ENCODE assay signal across 20 cellular contexts in the genomic region with DNA sequence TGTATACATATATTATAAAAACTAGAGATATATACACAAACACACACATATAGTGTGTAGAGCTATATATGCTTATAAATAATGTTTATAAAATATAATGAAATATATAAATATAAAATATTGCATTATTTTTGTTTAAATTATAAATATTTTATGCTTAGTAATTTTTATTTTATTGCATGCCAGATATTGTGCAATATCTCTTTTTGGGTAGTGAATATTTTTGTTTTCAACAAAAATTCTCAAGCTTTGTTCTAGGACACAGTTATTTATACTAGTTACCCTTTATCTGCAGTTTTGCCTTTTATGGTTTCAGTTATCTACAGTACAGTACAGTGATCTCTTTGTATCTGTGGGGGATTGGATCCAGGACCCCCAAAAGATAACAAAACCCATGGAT.
"Had no signal": no experiment of that assay in that cellular context is flagged by ENCODE, and none has a peak within 500 bp of the region (broad histone marks: within the 10 kb centered on the region; RNA-seq: fewer than 3 reads in every experiment).

No MANE protein-coding gene starts in this region.

- DNase-seq: KBM-7, MV-4-11, NCI-H1048, NCI-H1105, NCI-H1417, NCI-H1436 treated with DMSO at 0.1 percent for 48 hours, NCI-H1694, NCI-H187 treated with DMSO at 0.1 percent for 48 hours, NCI-H2029 treated with DMSO at 0.1 percent for 48 hours, NCI-H2171 treated with DMSO at 0.1 percent for 48 hours, NCI-H345, NCI-H446 treated with DMSO at 0.1 percent for 48 hours, NCI-H510A treated with DMSO at 0.1 percent for 48 hours, NCI-H69, NCI-H774, PC-3, SHP77 treated with DMSO at 0.1 percent for 48 hours, SJCRH30 had no signal

- H3K4me3 ChIP-seq: SJCRH30 had no signal

- ATAC-seq: Panc1, PC-3, Right ventricle myocardium inferior had no signal

- H3K27ac ChIP-seq: SJCRH30 had no signal

- H3K9me3 ChIP-seq: SJCRH30 had no signal

- H3K36me3 ChIP-seq: SJCRH30 had no signal
